Comparison of ENCODE assay signal across 8 cellular contexts in the genomic region with DNA sequence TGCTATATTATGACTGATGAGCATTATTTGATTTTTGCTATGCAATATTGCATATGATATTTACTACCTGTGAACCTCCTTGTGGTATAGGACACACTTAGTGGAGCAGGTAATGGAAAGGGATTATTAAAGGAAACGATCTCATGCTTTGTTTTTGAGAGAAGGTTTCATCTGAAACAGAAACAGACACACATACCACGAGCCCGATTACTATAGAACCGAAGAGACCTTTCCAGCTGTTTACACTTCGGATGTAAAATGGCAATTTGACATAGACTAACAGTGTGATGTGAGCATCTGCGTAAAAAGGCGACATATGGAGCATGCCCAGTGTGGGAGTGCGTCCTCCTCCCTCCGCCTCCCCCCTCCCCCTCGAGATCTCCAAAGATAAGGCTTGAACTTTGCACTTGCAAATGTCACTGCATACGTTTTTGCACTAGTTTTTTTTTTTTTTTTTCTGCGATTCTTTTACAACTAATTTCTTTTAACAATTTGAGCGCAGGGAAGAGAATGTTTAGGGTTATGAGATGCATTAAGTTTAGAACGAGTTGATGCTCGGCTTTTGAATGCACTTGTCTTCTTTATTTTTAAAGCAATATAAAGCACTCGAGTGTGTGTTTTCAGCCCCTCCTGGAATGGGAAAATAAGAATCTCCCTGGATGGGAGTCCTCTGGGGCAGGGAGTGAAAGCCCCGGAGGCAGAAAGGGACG.
DNase-seq lines count a peak whose midpoint lies in the region; ATAC-seq and TF ChIP-seq lines count a peak whose summit lies in the region.

No MANE protein-coding gene starts in this region.

- CTCF ChIA-PET in OCI-LY7 (lab: Charles Lee; ENCODE audit: unreplicated experiment) = no interaction called here

- no peak for TF ChIP-seq CTCF in dorsolateral prefrontal cortex (IDR thresholded peaks at IDR 0.05 in 54 of 56, conservative IDR thresholded peaks at IDR 0.05 in 2 of 56; ENCODE audit: low read depth in 1 of 56, partially characterized antibody in 56 of 56)
- no peak for TF ChIP-seq CTCF in ovary (IDR thresholded peaks at IDR 0.05)
- TF ChIP-seq CTCF in OCI-LY7 (conservative IDR thresholded peaks at IDR 0.05; ENCODE audit: low read length) = no peak

- no peak overlapping the region for H2AFZ ChIP-seq in OCI-LY7 (ENCODE audit: low read length)

- in situ Hi-C loops in G401 (cut with HindIII; ENCODE audit: low sequenced_read_pairs) = no loop called here

- H3K4me3 ChIP-seq in dorsolateral prefrontal cortex = peak overlapping the region; percentile 21 to 73 (median 58)
- H3K4me3 ChIP-seq in ovary = peak overlapping the region; percentile 16
- no peak overlapping the region for H3K4me3 ChIP-seq in OCI-LY7 (ENCODE audit: low read depth, low read length, poor library complexity, severe bottlenecking)

- H3K36me3 ChIP-seq in ovary (no peaks in the 10 kb centered on the region), OCI-LY7 (ENCODE audit: insufficient read depth, low read length) (no peaks in the 10 kb centered on the region)

- BruUV-seq in OCI-LY7 (replicated peaks; lab: Mats Ljungman, UMichigan) = no TSS peak

- no peaks in the 10 kb centered on the region for H4K20me1 ChIP-seq in OCI-LY7 (ENCODE audit: insufficient read depth, low read length)

- no peak overlapping the region for H3K4me2 ChIP-seq in OCI-LY7 (ENCODE audit: low read length)

- DNase-seq in G401 (ENCODE audit: low spot score) = peak; percentile 91
- peak; percentile 61 to 69 for DNase-seq in NCI-H524 (lab: John Stamatoyannopoulos, UW)
- DNase-seq in dorsolateral prefrontal cortex = peak; percentile 28 to 79 (median 65)
- no peak for DNase-seq in ovary
- DNase-seq in NCI-H1694 treated with DMSO at 0.1 percent for 48 hours (lab: John Stamatoyannopoulos, UW) = no peak
- DNase-seq in OCI-LY7 (ENCODE audit: low spot score) = no peak
- no peak for DNase-seq in hepatic stellate cell (ENCODE audit: low spot score)

- peak; percentile 61 for ATAC-seq in GM21423 (IDR thresholded peaks at IDR 0.05; ENCODE audit: unreplicated experiment)

- H3K79me2 ChIP-seq in OCI-LY7 (ENCODE audit: insufficient read depth, low read depth, low read length) = no peaks in the 10 kb centered on the region

- no peaks in the 10 kb centered on the region for H3K9me2 ChIP-seq in OCI-LY7 (ENCODE audit: insufficient read depth, low read length)

- POLR2A ChIA-PET in OCI-LY7 (lab: Charles Lee) = interaction anchor here (0.6 to 1.3 kb wide), 2 partner anchors 9 to 32 kb away, joined by 4 to 6 read pairs; no protein-coding TSS in a partner anchor

- TF ChIP-seq POLR2A in ovary (IDR thresholded peaks at IDR 0.05) = no peak

- H3K9me3 ChIP-seq in ovary (no peaks in the 10 kb centered on the region), OCI-LY7 (ENCODE audit: low read length) (no peaks in the 10 kb centered on the region)

- H3K27ac ChIP-seq in dorsolateral prefrontal cortex = peak overlapping the region in 57 of 59 donors; percentile 15 to 91 (median 79)
- H3K27ac ChIP-seq in ovary = no peak overlapping the region
- H3K27ac ChIP-seq in OCI-LY7 (ENCODE audit: low read depth, low read length, poor library complexity, severe bottlenecking) = no peak overlapping the region

- TF ChIP-seq EP300 in ovary (IDR thresholded peaks at IDR 0.05) = no peak

- 17 to 30% (median 20%) methylated on average over 18 of the region's 18 CpGs for WGBS in ovary, 3 donors

- peaks cover 4% of the 10 kb centered on the region for H3K4me1 ChIP-seq in ovary (ENCODE audit: insufficient read depth)
- H3K4me1 ChIP-seq in OCI-LY7 (ENCODE audit: insufficient read depth, low read length, poor library complexity, severe bottlenecking) = no peaks in the 10 kb centered on the region

- intact Hi-C loops in dorsolateral prefrontal cortex (cut with DNase I) = loop anchor here in 1 of 2 donors (2.0 kb wide), 1 partner anchor 140 kb away; no protein-coding TSS in a partner anchor
- intact Hi-C loops in ovary (cut with DNase I) = no loop called here
- intact Hi-C loops in OCI-LY7 (cut with micrococcal nuclease; ENCODE audit: unreplicated experiment) = no loop called here

- H3K27me3 ChIP-seq in dorsolateral prefrontal cortex = peaks cover 0 to 6% (median 0%) of the 10 kb centered on the region in 45 donors
- H3K27me3 ChIP-seq in ovary = no peaks in the 10 kb centered on the region

Comparison
In these comparisons a context has a peak if more than half of its experiments do, and no peak if none do; other contexts are left out.
1. DNase-seq: peak in G401 (single experiment), NCI-H524 (2 of 2) and dorsolateral prefrontal cortex (10 of 10); none in ovary (0 of 5), NCI-H1694 treated with DMSO at 0.1 percent for 48 hours (single experiment), OCI-LY7 (single experiment) and hepatic stellate cell (single experiment).
2. H3K27ac ChIP-seq: peak in dorsolateral prefrontal cortex (57 of 59); none in ovary (0 of 2) and OCI-LY7 (single experiment).